Comparison of ENCODE assay signal across 6 cellular contexts in the genomic region with DNA sequence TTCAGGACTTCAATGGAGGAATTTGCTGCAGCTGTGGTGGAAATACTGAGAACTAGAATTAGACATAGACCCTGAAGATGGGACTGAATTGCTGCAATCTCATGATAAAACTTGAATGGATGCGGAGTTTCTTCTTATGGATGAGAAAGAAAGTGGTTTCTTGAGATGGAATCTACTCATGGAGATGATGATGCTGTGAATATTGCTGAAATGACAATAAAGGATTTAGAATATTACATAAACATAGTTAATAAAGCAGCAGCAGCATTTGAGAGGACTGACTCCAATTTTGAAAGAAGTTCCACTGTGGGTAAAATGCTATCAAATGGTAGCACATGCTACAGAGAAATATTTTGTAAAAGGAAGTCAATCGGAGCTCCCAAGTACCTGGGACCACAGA.
"Had no signal": no experiment of that assay in that cellular context is flagged by ENCODE, and none has a peak within 500 bp of the region (broad histone marks: within the 10 kb centered on the region; RNA-seq: fewer than 3 reads in every experiment).

No MANE protein-coding gene starts in this region.

- DNase-seq: Karpas-422, Kasumi-1, KBM-7, KG1 had no signal

- H3K9ac ChIP-seq: KMS-11 had no signal

- H3K27ac ChIP-seq: HL-60, KMS-11 had no signal

- H3K4me2 ChIP-seq: KMS-11 had no signal
